ENCODE assay signal across 8 cellular contexts in genomic region chr10:72692897-72693598, GRCh38. TPM values are rescaled to one million over a fixed set of nuclear protein-coding genes. Genes with fewer than 3 reads are reported as not detected.
DNase-seq lines count a peak whose midpoint lies in the region; ATAC-seq, FAIRE-seq and TF ChIP-seq lines count a peak whose summit lies in the region.

No MANE protein-coding gene starts in this region.

- no peaks in the 10 kb centered on the region for H3K36me3 Mint-ChIP-seq in activated naive CD8-positive, alpha-beta T cell treated with anti-CD3 and anti-CD28 coated beads, Interleukin-2, amount 50 U/mL, for 24 hours (ENCODE audit: low read depth)

- peak overlapping the region; percentile 95 for H3K4me2 ChIP-seq in keratinocyte (ENCODE audit: control insufficient read depth, extremely low read depth, insufficient read depth, low read depth, low read length)

- no peaks in the 10 kb centered on the region for H3K9me3 Mint-ChIP-seq in activated naive CD8-positive, alpha-beta T cell treated with anti-CD3 and anti-CD28 coated beads, Interleukin-2, amount 50 U/mL, for 24 hours

- H3K27ac ChIP-seq in keratinocyte (ENCODE audit: control insufficient read depth, insufficient read depth, low read length), result peak overlapping the region; percentile 80
- H3K27ac ChIP-seq in stomach smooth muscle (ENCODE audit: low read length), result peak overlapping the region; percentile 47

- no peak for TF ChIP-seq CTCF in keratinocyte (optimal IDR thresholded peaks at IDR 0.05 in 1 of 3, IDR thresholded peaks at IDR 0.05 in 1 of 3, conservative IDR thresholded peaks at IDR 0.05 in 1 of 3; ENCODE audit: extremely low read depth in 1 of 3, insufficient read depth in 2 of 3, low read length in 3 of 3)

- no peaks in the 10 kb centered on the region for H3K9me1 ChIP-seq in keratinocyte (ENCODE audit: control insufficient read depth, extremely low read depth, insufficient read depth, low read length)

- ATAC-seq in activated naive CD8-positive, alpha-beta T cell treated with anti-CD3 and anti-CD28 coated beads, Interleukin-2, amount 50 U/mL, for 24 hours, result no peak
- ATAC-seq in HG03045 (IDR thresholded peaks at IDR 0.05; ENCODE audit: unreplicated experiment), result no peak

- H3K27me3 ChIP-seq in keratinocyte (ENCODE audit: control insufficient read depth, extremely low read depth, insufficient read depth, low read length) (no peaks in the 10 kb centered on the region), stomach smooth muscle (ENCODE audit: control insufficient read depth in 1 of 2, insufficient read depth in 2 of 2, low read length in 2 of 2) (no peaks in the 10 kb centered on the region)

- dilution Hi-C loops in keratinocyte (cut with MboI; ENCODE audit: extremely low pct_ligation_motif_present, low sequenced_read_pairs), result no loop called here

- peak; percentile 32 for DNase-seq in NCI-H82 (lab: John Stamatoyannopoulos, UW)
- DNase-seq in NCI-H82 treated with DMSO at 0.1 percent for 48 hours (lab: John Stamatoyannopoulos, UW; ENCODE audit: unreplicated experiment), result no peak
- no peak for DNase-seq in Jurkat, Clone E6-1 (ENCODE audit: low read depth, low spot score)
- no peak for DNase-seq in activated naive CD8-positive, alpha-beta T cell treated with anti-CD3 and anti-CD28 coated beads, Interleukin-2, amount 50 U/mL, for 24 hours
- no peak for DNase-seq in keratinocyte (ENCODE audit: low read depth, low spot score)
- DNase-seq in foreskin melanocyte, result no peak

- peaks cover 54% of the 10 kb centered on the region for H3K79me2 ChIP-seq in keratinocyte (ENCODE audit: control insufficient read depth, insufficient read depth, low read length)

- H3K27ac Mint-ChIP-seq in activated naive CD8-positive, alpha-beta T cell treated with anti-CD3 and anti-CD28 coated beads, Interleukin-2, amount 50 U/mL, for 24 hours, result peak overlapping the region; percentile 76

- peak overlapping the region; percentile 89 for H3K4me3 Mint-ChIP-seq in activated naive CD8-positive, alpha-beta T cell treated with anti-CD3 and anti-CD28 coated beads, Interleukin-2, amount 50 U/mL, for 24 hours

- H3K9ac ChIP-seq in keratinocyte (ENCODE audit: control insufficient read depth, extremely low read depth, insufficient read depth, low read length), result peak overlapping the region; percentile 92
- H3K9ac ChIP-seq in stomach smooth muscle (ENCODE audit: low read length in 2 of 2), result peak overlapping the region; percentile 68 to 73

- H2AFZ ChIP-seq in keratinocyte (ENCODE audit: control insufficient read depth, low read length), result peak overlapping the region; percentile 76

- peak; percentile 29 for FAIRE-seq in keratinocyte (lab: Jason Lieb, UNC)

- H3K27me3 Mint-ChIP-seq in activated naive CD8-positive, alpha-beta T cell treated with anti-CD3 and anti-CD28 coated beads, Interleukin-2, amount 50 U/mL, for 24 hours, result peaks cover 3% of the 10 kb centered on the region

- H3K4me1 ChIP-seq in keratinocyte (ENCODE audit: control insufficient read depth, extremely low read depth, insufficient read depth, low read length) (peaks cover 29% of the 10 kb centered on the region), stomach smooth muscle (ENCODE audit: control insufficient read depth, insufficient read depth, low read length) (peaks cover 2% of the 10 kb centered on the region)

- H4K20me1 ChIP-seq in keratinocyte (ENCODE audit: control insufficient read depth, extremely low read depth, insufficient read depth, low read length), result no peaks in the 10 kb centered on the region

- H3K4me3 ChIP-seq in Jurkat, Clone E6-1 (ENCODE audit: low read length), result peak overlapping the region; percentile 81
- peak overlapping the region; percentile 90 to 93 (median 92) for H3K4me3 ChIP-seq in keratinocyte (ENCODE audit: control insufficient read depth in 2 of 3, extremely low read depth in 1 of 3, insufficient read depth in 2 of 3, low read depth in 1 of 3, low read length in 3 of 3)
- peak overlapping the region; percentile 79 to 84 for H3K4me3 ChIP-seq in stomach smooth muscle (ENCODE audit: low read length in 2 of 2)

- H3K4me1 Mint-ChIP-seq in activated naive CD8-positive, alpha-beta T cell treated with anti-CD3 and anti-CD28 coated beads, Interleukin-2, amount 50 U/mL, for 24 hours, result peaks cover 35% of the 10 kb centered on the region

- H3K36me3 ChIP-seq in keratinocyte (ENCODE audit: control insufficient read depth in 2 of 2, extremely low read depth in 1 of 2, insufficient read depth in 2 of 2, low read length in 2 of 2), result no peaks in the 10 kb centered on the region
- no peaks in the 10 kb centered on the region for H3K36me3 ChIP-seq in stomach smooth muscle (ENCODE audit: control insufficient read depth in 2 of 2, insufficient read depth in 2 of 2, low read length in 2 of 2)

- no peaks in the 10 kb centered on the region for H3K9me3 ChIP-seq in keratinocyte (ENCODE audit: control insufficient read depth, low read depth, low read length)
- H3K9me3 ChIP-seq in stomach smooth muscle (ENCODE audit: control insufficient read depth in 2 of 2, low read length in 2 of 2), result no peaks in the 10 kb centered on the region

RNA-seq across cellular contexts. Expression of gene MCU, which starts 1.1 kb away (rescaled TPM):
- polyA plus RNA-seq in Jurkat, Clone E6-1 (2012; ENCODE audit: insufficient read depth, insufficient read length), result 16.7 TPM
- 50.0 to 104 TPM (median 103 TPM) in 3 replicates for polyA plus RNA-seq in keratinocyte
- 12.0 TPM for polyA plus RNA-seq in keratinocyte (2011; ENCODE audit: low read depth)
- 56.9 and 99.0 TPM in 2 replicates for polyA plus RNA-seq in keratinocyte (2011; cell fraction: cytosol; rRNA removed)
- 53.4 and 58.0 TPM in 2 replicates for polyA plus RNA-seq in keratinocyte (2011; cell fraction: nucleus; rRNA removed)
- 24.0 and 27.4 TPM in 2 replicates for polyA plus RNA-seq in keratinocyte (2012; ENCODE audit: low replicate concordance)
- polyA minus RNA-seq in keratinocyte, result 48.6 to 109 TPM (median 101 TPM) in 3 replicates
- 50.6 TPM for polyA minus RNA-seq in keratinocyte (2011; cell fraction: cytosol; rRNA and poly(A)+ RNA removed)
- polyA minus RNA-seq in keratinocyte (2011; cell fraction: nucleus; rRNA and poly(A)+ RNA removed), result 25.0 and 47.2 TPM in 2 replicates
